ENCODE assay signal across 1 cellular context in the genomic region with DNA sequence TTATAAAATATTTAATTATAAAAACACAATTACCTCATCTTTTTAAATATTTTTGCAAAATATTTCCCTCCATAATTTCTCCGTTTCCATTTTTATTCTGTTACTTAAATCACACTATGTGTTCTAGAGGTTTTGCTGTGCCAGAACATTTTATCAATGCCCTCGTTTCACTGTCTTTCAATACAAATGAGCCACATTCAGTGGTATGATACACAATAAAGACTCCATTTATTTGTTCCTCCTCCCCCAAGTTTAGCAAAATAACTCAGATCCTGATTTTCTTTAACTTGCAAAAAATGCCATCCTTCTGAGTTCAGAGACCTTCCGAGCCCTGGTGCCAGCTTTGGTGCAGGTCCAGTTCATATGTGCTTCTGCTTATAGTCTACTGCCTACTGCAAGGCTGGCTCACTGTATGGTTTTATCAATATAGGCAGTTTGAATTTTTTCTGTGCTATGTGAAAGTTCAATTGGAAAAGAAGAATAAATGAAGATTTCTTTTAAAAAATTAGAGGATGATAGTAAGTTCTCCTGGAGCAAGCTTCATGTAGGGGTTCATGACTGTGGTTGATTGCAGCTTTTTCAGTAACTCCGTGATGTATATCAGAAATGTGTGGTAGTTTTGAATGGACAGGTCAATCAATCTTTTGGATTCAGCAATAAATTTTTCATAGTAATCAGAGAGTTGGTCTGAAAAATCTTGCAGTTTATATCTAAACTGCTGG.
A peak's percentile ranks its signal among the peaks of the same experiment; 100 is the strongest.
TF ChIP-seq lines count a peak whose summit lies in the region.

No MANE protein-coding gene starts in this region.

TF ChIP-seq in HepG2, 621 proteins besides CTCF, POLR2A, EP300 and RAD21 (continued from another document):
- TF ChIP-seq, protein P1, sequence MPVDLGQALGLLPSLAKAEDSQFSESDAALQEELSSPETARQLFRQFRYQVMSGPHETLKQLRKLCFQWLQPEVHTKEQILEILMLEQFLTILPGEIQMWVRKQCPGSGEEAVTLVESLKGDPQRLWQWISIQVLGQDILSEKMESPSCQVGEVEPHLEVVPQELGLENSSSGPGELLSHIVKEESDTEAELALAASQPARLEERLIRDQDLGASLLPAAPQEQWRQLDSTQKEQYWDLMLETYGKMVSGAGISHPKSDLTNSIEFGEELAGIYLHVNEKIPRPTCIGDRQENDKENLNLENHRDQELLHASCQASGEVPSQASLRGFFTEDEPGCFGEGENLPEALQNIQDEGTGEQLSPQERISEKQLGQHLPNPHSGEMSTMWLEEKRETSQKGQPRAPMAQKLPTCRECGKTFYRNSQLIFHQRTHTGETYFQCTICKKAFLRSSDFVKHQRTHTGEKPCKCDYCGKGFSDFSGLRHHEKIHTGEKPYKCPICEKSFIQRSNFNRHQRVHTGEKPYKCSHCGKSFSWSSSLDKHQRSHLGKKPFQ (CRISPR knock-in tag; IDR thresholded peaks at IDR 0.05; ENCODE audit: insufficient replicate concordance): no peak
- TF ChIP-seq ZBTB7B (CRISPR knock-in tag; IDR thresholded peaks at IDR 0.05) (no peak), HDAC6 (IDR thresholded peaks at IDR 0.05; ENCODE audit: low read depth, low read length) (peak; percentile 69; the same call in 1 of the 2 replicates), ZNF317 (CRISPR knock-in tag; IDR thresholded peaks at IDR 0.05) (no peak), ERF (CRISPR knock-in tag; IDR thresholded peaks at IDR 0.05) (0 out of 2 replicates have a peak, but pooled peaks have one; percentile 50), TEAD3 (CRISPR knock-in tag; optimal IDR thresholded peaks at IDR 0.05; ENCODE audit: borderline replicate concordance) (no peak), MYNN (CRISPR knock-in tag; IDR thresholded peaks at IDR 0.05; ENCODE audit: low read depth) (no peak), ZNF547 (CRISPR knock-in tag; IDR thresholded peaks at IDR 0.05) (no peak), ZNF652 (CRISPR knock-in tag; IDR thresholded peaks at IDR 0.05; ENCODE audit: borderline replicate concordance, low read depth) (no peak), TGIF2 (CRISPR knock-in tag; IDR thresholded peaks at IDR 0.05) (0 out of 2 replicates have a peak, but pooled peaks have one; percentile 39), SOX13 (IDR thresholded peaks at IDR 0.05) (no peak), SOX13 (CRISPR knock-in tag; conservative IDR thresholded peaks at IDR 0.05 in 1 of 2, IDR thresholded peaks at IDR 0.05 in 1 of 2) (peak in 1 of 2 experiments; percentile 54; a peak in 1 of 4 replicates), REPIN1 (CRISPR knock-in tag; IDR thresholded peaks at IDR 0.05; ENCODE audit: borderline replicate concordance, low read depth) (0 out of 2 replicates have a peak, but pooled peaks have one; percentile 41), NFYC (CRISPR knock-in tag; IDR thresholded peaks at IDR 0.05) (no peak), SALL1 (CRISPR knock-in tag; IDR thresholded peaks at IDR 0.05) (peak; percentile 16; the same call in 1 of the 2 replicates), ZNF720 (CRISPR knock-in tag; IDR thresholded peaks at IDR 0.05) (no peak), ZNF589 (CRISPR knock-in tag; conservative IDR thresholded peaks at IDR 0.05) (no peak), FOSL2 (CRISPR knock-in tag; IDR thresholded peaks at IDR 0.05) (no peak), ZNF558 (CRISPR knock-in tag; IDR thresholded peaks at IDR 0.05; ENCODE audit: borderline replicate concordance) (no peak), MIER3 (CRISPR knock-in tag; IDR thresholded peaks at IDR 0.05; ENCODE audit: borderline replicate concordance) (no peak), ZNF451 (CRISPR knock-in tag; IDR thresholded peaks at IDR 0.05) (no peak), NCOR1 (IDR thresholded peaks at IDR 0.05; ENCODE audit: borderline replicate concordance, low read length) (no peak)
- TF ChIP-seq, protein P2, sequence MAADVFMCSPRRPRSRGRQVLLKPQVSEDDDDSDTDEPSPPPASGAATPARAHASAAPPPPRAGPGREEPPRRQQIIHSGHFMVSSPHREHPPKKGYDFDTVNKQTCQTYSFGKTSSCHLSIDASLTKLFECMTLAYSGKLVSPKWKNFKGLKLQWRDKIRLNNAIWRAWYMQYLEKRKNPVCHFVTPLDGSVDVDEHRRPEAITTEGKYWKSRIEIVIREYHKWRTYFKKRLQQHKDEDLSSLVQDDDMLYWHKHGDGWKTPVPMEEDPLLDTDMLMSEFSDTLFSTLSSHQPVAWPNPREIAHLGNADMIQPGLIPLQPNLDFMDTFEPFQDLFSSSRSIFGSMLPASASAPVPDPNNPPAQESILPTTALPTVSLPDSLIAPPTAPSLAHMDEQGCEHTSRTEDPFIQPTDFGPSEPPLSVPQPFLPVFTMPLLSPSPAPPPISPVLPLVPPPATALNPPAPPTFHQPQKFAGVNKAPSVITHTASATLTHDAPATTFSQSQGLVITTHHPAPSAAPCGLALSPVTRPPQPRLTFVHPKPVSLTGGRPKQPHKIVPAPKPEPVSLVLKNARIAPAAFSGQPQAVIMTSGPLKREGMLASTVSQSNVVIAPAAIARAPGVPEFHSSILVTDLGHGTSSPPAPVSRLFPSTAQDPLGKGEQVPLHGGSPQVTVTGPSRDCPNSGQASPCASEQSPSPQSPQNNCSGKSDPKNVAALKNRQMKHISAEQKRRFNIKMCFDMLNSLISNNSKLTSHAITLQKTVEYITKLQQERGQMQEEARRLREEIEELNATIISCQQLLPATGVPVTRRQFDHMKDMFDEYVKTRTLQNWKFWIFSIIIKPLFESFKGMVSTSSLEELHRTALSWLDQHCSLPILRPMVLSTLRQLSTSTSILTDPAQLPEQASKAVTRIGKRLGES (CRISPR knock-in tag; IDR thresholded peaks at IDR 0.05; ENCODE audit: borderline replicate concordance): no peak
- TF ChIP-seq, protein P3, sequence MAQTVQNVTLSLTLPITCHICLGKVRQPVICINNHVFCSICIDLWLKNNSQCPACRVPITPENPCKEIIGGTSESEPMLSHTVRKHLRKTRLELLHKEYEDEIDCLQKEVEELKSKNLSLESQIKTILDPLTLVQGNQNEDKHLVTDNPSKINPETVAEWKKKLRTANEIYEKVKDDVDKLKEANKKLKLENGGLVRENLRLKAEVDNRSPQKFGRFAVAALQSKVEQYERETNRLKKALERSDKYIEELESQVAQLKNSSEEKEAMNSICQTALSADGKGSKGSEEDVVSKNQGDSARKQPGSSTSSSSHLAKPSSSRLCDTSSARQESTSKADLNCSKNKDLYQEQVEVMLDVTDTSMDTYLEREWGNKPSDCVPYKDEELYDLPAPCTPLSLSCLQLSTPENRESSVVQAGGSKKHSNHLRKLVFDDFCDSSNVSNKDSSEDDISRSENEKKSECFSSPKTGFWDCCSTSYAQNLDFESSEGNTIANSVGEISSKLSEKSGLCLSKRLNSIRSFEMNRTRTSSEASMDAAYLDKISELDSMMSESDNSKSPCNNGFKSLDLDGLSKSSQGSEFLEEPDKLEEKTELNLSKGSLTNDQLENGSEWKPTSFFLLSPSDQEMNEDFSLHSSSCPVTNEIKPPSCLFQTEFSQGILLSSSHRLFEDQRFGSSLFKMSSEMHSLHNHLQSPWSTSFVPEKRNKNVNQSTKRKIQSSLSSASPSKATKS (CRISPR knock-in tag; IDR thresholded peaks at IDR 0.05): no peak
